ENCODE assay signal across 9 cellular contexts in genomic region chrX:47936224-47936939, GRCh38.
DNase-seq lines count a peak whose midpoint lies in the region; ATAC-seq, FAIRE-seq and TF ChIP-seq lines count a peak whose summit lies in the region.
"Had no signal": no experiment of that assay in that cellular context is flagged by ENCODE, and none has a peak within 500 bp of the region (broad histone marks: within the 10 kb centered on the region; RNA-seq: fewer than 3 reads in every experiment).

No MANE protein-coding gene starts in this region.

- no peaks in the 10 kb centered on the region for H3K36me3 Mint-ChIP-seq in activated naive CD4-positive, alpha-beta T cell treated with anti-CD3 and anti-CD28 coated beads, Interleukin-2, amount 10 ng/mL, durations not matched to agents 7 days and 5 days
- no peaks in the 10 kb centered on the region for H3K36me3 Mint-ChIP-seq in stimulated activated effector memory CD8-positive, alpha-beta T cell treated with anti-CD3 and anti-CD28 coated beads, Interleukin-12 subunit alpha, Interleukin-12 subunit beta, amount 100 ng/mL, for 72 hours

- H2AFZ ChIP-seq in OCI-LY3 (ENCODE audit: low read depth, low read length) (peak overlapping the region; percentile 95), H1 (ENCODE audit: low read length) (no peak overlapping the region; the same call in 1 of the 2 replicates)

- no peak overlapping the region for H2AK5ac ChIP-seq in H1 (ENCODE audit: low read depth, low read length)

- H3K27ac ChIP-seq in OCI-LY3 (ENCODE audit: low read length) (peak overlapping the region; percentile 76), H1 (ENCODE audit: low read depth, low read length) (no peak overlapping the region)
- H3K27ac ChIP-seq: lower lobe of right lung had no signal

- no peaks in the 10 kb centered on the region; the same call in 1 of the 2 replicates for H3K9me3 ChIP-seq in OCI-LY3 (ENCODE audit: insufficient read depth, low read length)
- no peaks in the 10 kb centered on the region for H3K9me3 ChIP-seq in H1 (ENCODE audit: insufficient read depth in 2 of 2, low read depth in 1 of 2, low read length in 1 of 2)
- H3K9me3 ChIP-seq: lower lobe of right lung had no signal

- H4K8ac ChIP-seq in H1 (ENCODE audit: extremely low read depth, insufficient read depth, low read length) = no peak overlapping the region

- no peak overlapping the region for H2BK5ac ChIP-seq in H1 (ENCODE audit: low read depth, low read length)

- WGBS in H1 (ENCODE audit: extremely low coverage in 1 of 2, insufficient coverage in 1 of 2, insufficient read length in 1 of 2, insufficient replicate concordance in 2 of 2, low coverage in 1 of 2, low lambda C conversion rate in 2 of 2, missing lambda C conversion rate in 1 of 2), 2 experiments = 40% methylated on average over 8 of the region's 15 CpGs; no CpG with 5 or more reads in 1 of the 2 experiments

- H3K36me3 ChIP-seq in OCI-LY3 (replicated peaks; ENCODE audit: low read depth, low read length) = peaks cover 6% of the 10 kb centered on the region
- H3K36me3 ChIP-seq in H1 (ENCODE audit: control insufficient read depth in 2 of 4, insufficient read depth in 4 of 4, low read length in 3 of 4) = no peaks in the 10 kb centered on the region
- H3K36me3 ChIP-seq: lower lobe of right lung had no signal

- H3K9me3 Mint-ChIP-seq in activated naive CD4-positive, alpha-beta T cell treated with anti-CD3 and anti-CD28 coated beads, Interleukin-2, amount 10 ng/mL, durations not matched to agents 7 days and 5 days = no peaks in the 10 kb centered on the region
- H3K9me3 Mint-ChIP-seq in stimulated activated effector memory CD8-positive, alpha-beta T cell treated with anti-CD3 and anti-CD28 coated beads, Interleukin-12 subunit alpha, Interleukin-12 subunit beta, amount 100 ng/mL, for 72 hours = no peaks in the 10 kb centered on the region

- peaks cover 23% of the 10 kb centered on the region for H3K4me1 ChIP-seq in OCI-LY3 (ENCODE audit: low read length)
- H3K4me1 ChIP-seq in H1 (replicated peaks in 1 of 4; ENCODE audit: control insufficient read depth in 3 of 4, insufficient read depth in 4 of 4, low read length in 3 of 4) = no peaks in the 10 kb centered on the region
- H3K4me1 ChIP-seq: lower lobe of right lung had no signal

- no peak overlapping the region for H2BK120ac ChIP-seq in H1 (replicated peaks; ENCODE audit: low read depth, low read length)

- H3K27ac Mint-ChIP-seq in activated naive CD4-positive, alpha-beta T cell treated with anti-CD3 and anti-CD28 coated beads, Interleukin-2, amount 10 ng/mL, durations not matched to agents 7 days and 5 days = peak overlapping the region; percentile 82
- no peak overlapping the region for H3K27ac Mint-ChIP-seq in stimulated activated effector memory CD8-positive, alpha-beta T cell treated with anti-CD3 and anti-CD28 coated beads, Interleukin-12 subunit alpha, Interleukin-12 subunit beta, amount 100 ng/mL, for 72 hours

- no peak for TF ChIP-seq EP300 in H1 (IDR thresholded peaks at IDR 0.05; ENCODE audit: borderline replicate concordance in 1 of 2, low read depth in 2 of 2, low read length in 2 of 2)

- no peak overlapping the region for H3K56ac ChIP-seq in H1 (replicated peaks; ENCODE audit: insufficient read length, low read depth, low read length)

- no peak overlapping the region for H3K23ac ChIP-seq in H1 (ENCODE audit: insufficient read length)

- peak; percentile 33 for DNase-seq in activated naive CD4-positive, alpha-beta T cell treated with anti-CD3 and anti-CD28 coated beads, Interleukin-2, amount 10 ng/mL, durations not matched to agents 7 days and 5 days
- no peak for DNase-seq in activated naive CD4-positive, alpha-beta T cell (lab: John Stamatoyannopoulos, UW)
- DNase-seq in H1 (ENCODE audit: low read depth in 1 of 2, low spot score in 2 of 2) (no peak), ACHN (no peak), GM13976 (ENCODE audit: low spot score) (no peak), MV-4-11 (lab: John Stamatoyannopoulos, UW) (no peak)
- no peak for DNase-seq in stimulated activated effector memory CD8-positive, alpha-beta T cell treated with anti-CD3 and anti-CD28 coated beads, Interleukin-12 subunit alpha, Interleukin-12 subunit beta, amount 100 ng/mL, for 72 hours (ENCODE audit: low spot score in 2 of 2)
- DNase-seq: lower lobe of right lung had no signal

- no peak for TF ChIP-seq CTCF in OCI-LY3 (IDR thresholded peaks at IDR 0.05; ENCODE audit: low read depth, low read length)
- TF ChIP-seq CTCF in H1 (IDR thresholded peaks at IDR 0.05; ENCODE audit: control extremely low read depth in 1 of 3, insufficient read depth in 1 of 3, low read depth in 1 of 3, low read length in 3 of 3) = no peak
- TF ChIP-seq CTCF in GM13976 (IDR thresholded peaks at IDR 0.05; ENCODE audit: borderline replicate concordance, control extremely low read depth, extremely low read depth, insufficient read depth, missing control alignments) = no peak

- POLR2A ChIA-PET in H1 (lab: Charles Lee; ENCODE audit: partially characterized antibody) = interaction anchor here (1.0 kb wide), 1 partner anchor 121 kb away, joined by 3 read pairs; no protein-coding TSS in a partner anchor

- no peak overlapping the region for H4K5ac ChIP-seq in H1 (ENCODE audit: insufficient read length, low read depth, low read length)

- H3K27me3 Mint-ChIP-seq in activated naive CD4-positive, alpha-beta T cell treated with anti-CD3 and anti-CD28 coated beads, Interleukin-2, amount 10 ng/mL, durations not matched to agents 7 days and 5 days = no peaks in the 10 kb centered on the region

- H2BK15ac ChIP-seq in H1 (ENCODE audit: low read length) = no peak overlapping the region

- no peaks in the 10 kb centered on the region for H3K79me1 ChIP-seq in H1 (ENCODE audit: low read depth, low read length)

- H3K4me3 ChIP-seq in OCI-LY3 (ENCODE audit: low read length) = peak overlapping the region; percentile 74
- peak overlapping the region in 1 of 4 experiments; percentile 47; a peak in 2 of 8 replicates for H3K4me3 ChIP-seq in H1 (ENCODE audit: extremely low read depth in 1 of 4, insufficient read depth in 2 of 4, low read depth in 3 of 4, low read length in 4 of 4)
- H3K4me3 ChIP-seq: lower lobe of right lung had no signal

- CTCF ChIA-PET in activated naive CD4-positive, alpha-beta T cell treated with anti-CD3 and anti-CD28 coated beads, Interleukin-2, amount 10 ng/mL, durations not matched to agents 7 days and 5 days (lab: Charles Lee) = interaction anchor here (1.4 kb wide), 1 partner anchor 91 kb away, joined by 4 read pairs; no protein-coding TSS in a partner anchor
- CTCF ChIA-PET in H1 (lab: Charles Lee; ENCODE audit: partially characterized antibody) = interaction anchor here (0.6 kb wide), 1 partner anchor 1105 kb away, joined by 3 read pairs; no protein-coding TSS in a partner anchor

- no peak for TF ChIP-seq POLR2A in H1 (IDR thresholded peaks at IDR 0.05; ENCODE audit: control extremely low read depth in 1 of 2, low read depth in 2 of 2, low read length in 2 of 2)

- H3K14ac ChIP-seq in H1 (ENCODE audit: insufficient read length) = no peak overlapping the region

- peaks cover 11% of the 10 kb centered on the region for H3K4me1 Mint-ChIP-seq in activated naive CD4-positive, alpha-beta T cell treated with anti-CD3 and anti-CD28 coated beads, Interleukin-2, amount 10 ng/mL, durations not matched to agents 7 days and 5 days
- H3K4me1 Mint-ChIP-seq in stimulated activated effector memory CD8-positive, alpha-beta T cell treated with anti-CD3 and anti-CD28 coated beads, Interleukin-12 subunit alpha, Interleukin-12 subunit beta, amount 100 ng/mL, for 72 hours = no peaks in the 10 kb centered on the region

- H3K9ac ChIP-seq in OCI-LY3 (ENCODE audit: low read length) (peak overlapping the region; percentile 62), H1 (replicated peaks in 1 of 4; ENCODE audit: extremely low read depth in 1 of 4, low read depth in 3 of 4, low read length in 3 of 4) (no peak overlapping the region)

- H3K4me2 ChIP-seq in OCI-LY3 (ENCODE audit: low read length) (peak overlapping the region; percentile 82), H1 (ENCODE audit: insufficient read depth in 1 of 2, low read depth in 2 of 2, low read length in 2 of 2) (peak overlapping the region; percentile 42 to 52; a peak in 3 of 4 replicates)

- H3K4me3 Mint-ChIP-seq in activated naive CD4-positive, alpha-beta T cell treated with anti-CD3 and anti-CD28 coated beads, Interleukin-2, amount 10 ng/mL, durations not matched to agents 7 days and 5 days = peak overlapping the region; percentile 71
- no peak overlapping the region for H3K4me3 Mint-ChIP-seq in stimulated activated effector memory CD8-positive, alpha-beta T cell treated with anti-CD3 and anti-CD28 coated beads, Interleukin-12 subunit alpha, Interleukin-12 subunit beta, amount 100 ng/mL, for 72 hours

- no peak overlapping the region for H4K91ac ChIP-seq in H1 (replicated peaks; ENCODE audit: insufficient read length, low read length)

- H4K20me1 ChIP-seq in OCI-LY3 (ENCODE audit: insufficient read depth, low read length) (no peaks in the 10 kb centered on the region), H1 (replicated peaks in 1 of 2; ENCODE audit: control insufficient read depth in 1 of 2, insufficient read depth in 2 of 2, low read length in 2 of 2) (no peaks in the 10 kb centered on the region)

- H3K79me2 ChIP-seq in OCI-LY3 (ENCODE audit: low read length) = no peaks in the 10 kb centered on the region
- no peaks in the 10 kb centered on the region for H3K79me2 ChIP-seq in H1 (ENCODE audit: control insufficient read depth in 1 of 2, insufficient read depth in 2 of 2, low read length in 2 of 2)

- no peaks in the 10 kb centered on the region for H3K27me3 ChIP-seq in OCI-LY3 (ENCODE audit: low read depth, low read length)
- H3K27me3 ChIP-seq in H1 (replicated peaks in 1 of 4; ENCODE audit: control insufficient read depth in 3 of 4, extremely low read depth in 1 of 4, insufficient read depth in 3 of 4, low read length in 3 of 4) = no peaks in the 10 kb centered on the region

- H2BK12ac ChIP-seq in H1 (ENCODE audit: low read depth, low read length) = no peak overlapping the region

- no peak overlapping the region for H3K4ac ChIP-seq in H1 (replicated peaks; ENCODE audit: insufficient read length, low read depth, low read length)

- no peak overlapping the region for H2BK20ac ChIP-seq in H1 (ENCODE audit: low read length)

- TF ChIP-seq RAD21 in H1 (IDR thresholded peaks at IDR 0.05 in 1 of 2, conservative IDR thresholded peaks at IDR 0.05 in 1 of 2; ENCODE audit: low read depth in 2 of 2, low read length in 2 of 2) = no peak

- H3K23me2 ChIP-seq in H1 (ENCODE audit: low read depth, low read length) = no peaks in the 10 kb centered on the region

- FAIRE-seq in H1 (lab: Jason Lieb, UNC) = peak; percentile 63

- in situ Hi-C loops in ACHN (cut with HindIII; ENCODE audit: low pct_ligation_motif_present, low pct_unique_long_range_greater_than_20kb, low sequenced_read_pairs) (no loop called here), GM13976 (cut with MboI; ENCODE audit: low sequenced_read_pairs, unreplicated experiment) (no loop called here)

- ATAC-seq in stimulated activated effector memory CD8-positive, alpha-beta T cell treated with anti-CD3 and anti-CD28 coated beads, Interleukin-12 subunit alpha, Interleukin-12 subunit beta, amount 100 ng/mL, for 72 hours = peak; percentile 36
- ATAC-seq: lower lobe of right lung had no signal

- H3K18ac ChIP-seq in H1 (ENCODE audit: extremely low read depth, low read length) = no peak overlapping the region

TF ChIP-seq in H1, 55 proteins besides CTCF, POLR2A, EP300 and RAD21 (continues in another document):
- TF ChIP-seq SP1 (IDR thresholded peaks at IDR 0.05; ENCODE audit: low read depth, low read length) = 0 out of 2 replicates have a peak, but pooled peaks have one; percentile 21
